In genomic region chr9:109118802-109119438, GRCh38 we compare ENCODE assay signal across 7 cellular contexts. TPM values are rescaled to one million over a fixed set of nuclear protein-coding genes. Genes with fewer than 3 reads are reported as not detected.
A peak's percentile ranks its signal among the peaks of the same experiment; 100 is the strongest.
DNase-seq lines count a peak whose midpoint lies in the region; ATAC-seq and TF ChIP-seq lines count a peak whose summit lies in the region.

No MANE protein-coding gene starts in this region.

- H3K9ac ChIP-seq in GM23248 (peak overlapping the region; percentile 86), endodermal cell (ENCODE audit: extremely low read depth, low read length, poor library complexity, severe bottlenecking) (peak overlapping the region; percentile 66)

- in situ Hi-C loops in GM23248 (cut with MboI): no loop called here

- no peaks in the 10 kb centered on the region for H3K27me3 ChIP-seq in GM23248 (replicated peaks; ENCODE audit: insufficient read depth)
- H3K27me3 ChIP-seq in RWPE2 (ENCODE audit: insufficient read depth, poor library complexity, severe bottlenecking): no peaks in the 10 kb centered on the region
- H3K27me3 ChIP-seq in endodermal cell (ENCODE audit: control insufficient read depth, insufficient read depth, low read length, poor library complexity, severe bottlenecking): no peaks in the 10 kb centered on the region

- H4K20me1 ChIP-seq in GM23248 (ENCODE audit: insufficient read depth): peaks cover 16% of the 10 kb centered on the region; the same call in 1 of the 2 replicates

- peak overlapping the region; percentile 87 for H2AFZ ChIP-seq in GM23248

- H3K4me3 ChIP-seq in GM23248 (peak overlapping the region; percentile 90), RWPE2 (ENCODE audit: severe bottlenecking) (peak overlapping the region; percentile 82), endodermal cell (ENCODE audit: low read length) (peak overlapping the region; percentile 95)

- H3K4me3 Mint-ChIP-seq in endodermal cell: peak overlapping the region; percentile 91

- H3F3A ChIP-seq in GM23248 (ENCODE audit: insufficient read depth): no peaks in the 10 kb centered on the region; the same call in none of the 2 replicates

- peaks cover 5% of the 10 kb centered on the region for H3K27me3 Mint-ChIP-seq in endodermal cell (ENCODE audit: insufficient read depth)

- peaks cover 42% of the 10 kb centered on the region for H3K4me1 Mint-ChIP-seq in endodermal cell

- TF ChIP-seq CTCF in RWPE2 (IDR thresholded peaks at IDR 0.05; ENCODE audit: poor library complexity, severe bottlenecking) (no peak), endodermal cell (conservative IDR thresholded peaks at IDR 0.05) (no peak)

- peak overlapping the region; percentile 86 for H3K4me2 ChIP-seq in GM23248 (ENCODE audit: unreplicated experiment)

- no peaks in the 10 kb centered on the region for H3K36me3 ChIP-seq in GM23248 (ENCODE audit: low read depth)
- peaks cover 8% of the 10 kb centered on the region; the same call in 1 of the 2 replicates for H3K36me3 ChIP-seq in RWPE2 (ENCODE audit: low read depth)
- no peaks in the 10 kb centered on the region for H3K36me3 ChIP-seq in endodermal cell (ENCODE audit: control insufficient read depth, insufficient read depth, low read length)

- no peaks in the 10 kb centered on the region for H3K9me3 Mint-ChIP-seq in endodermal cell

- ATAC-seq in RWPE2 (ENCODE audit: low read depth) (no peak; the same call in 1 of the 3 replicates), HG02885 (IDR thresholded peaks at IDR 0.05; ENCODE audit: poor library complexity, unreplicated experiment) (no peak)

- DNase-seq in GM23248: peak; percentile 48
- no peak for DNase-seq in RWPE2 (ENCODE audit: low spot score)
- DNase-seq in endodermal cell: peak; percentile 83
- peak; percentile 33 for DNase-seq in myocyte (ENCODE audit: low read depth)
- DNase-seq in NCI-H1092 (lab: John Stamatoyannopoulos, UW): no peak
- no peak for DNase-seq in NCI-H1694 treated with DMSO at 0.1 percent for 48 hours (lab: John Stamatoyannopoulos, UW)

- WGBS in GM23248 (ENCODE audit: low coverage in 1 of 2, low lambda C conversion rate in 2 of 2, missing lambda C conversion rate in 2 of 2), 2 experiments: 1 to 2% methylated on average over 29 of the region's 29 CpGs
- 0% methylated on average over 5 to 29 of the region's 29 CpGs for WGBS in endodermal cell (ENCODE audit: insufficient coverage in 1 of 2, insufficient read length in 1 of 2), 2 experiments

- no peaks in the 10 kb centered on the region for H3K9me3 ChIP-seq in GM23248 (ENCODE audit: low read depth)
- H3K9me3 ChIP-seq in RWPE2 (ENCODE audit: severe bottlenecking): no peaks in the 10 kb centered on the region
- H3K9me3 ChIP-seq in endodermal cell (ENCODE audit: control insufficient read depth, low read length): no peaks in the 10 kb centered on the region

- H3K27ac ChIP-seq in GM23248 (peak overlapping the region; percentile 67), RWPE2 (ENCODE audit: poor library complexity, severe bottlenecking) (peak overlapping the region; percentile 71), endodermal cell (ENCODE audit: low read depth, low read length) (peak overlapping the region; percentile 93)

- peaks cover 9% of the 10 kb centered on the region for H3K36me3 Mint-ChIP-seq in endodermal cell (ENCODE audit: low read depth)

- H3K79me2 ChIP-seq in GM23248 (ENCODE audit: insufficient read depth): peaks cover 54% of the 10 kb centered on the region

- peak overlapping the region; percentile 95 for H3K27ac Mint-ChIP-seq in endodermal cell

- H3K9me2 ChIP-seq in GM23248 (ENCODE audit: insufficient read depth): no peaks in the 10 kb centered on the region

- H3K4me1 ChIP-seq in GM23248 (ENCODE audit: insufficient read depth) (peaks cover 18% of the 10 kb centered on the region), RWPE2 (ENCODE audit: insufficient read depth, poor library complexity, severe bottlenecking) (peaks cover 36% of the 10 kb centered on the region), endodermal cell (ENCODE audit: control insufficient read depth, insufficient read depth, low read length) (peaks cover 13% of the 10 kb centered on the region)

RNA-seq across cellular contexts. Expression of gene TMEM245, which starts 0.8 kb away (rescaled TPM):
- total RNA-seq in GM23248 (2014; rRNA removed; shearing (Covaris generic)): 30.2 and 43.8 TPM in 2 replicates
- polyA plus RNA-seq in GM23248 (2016; fragmentation: Nextera tagmentation; extraction: Ambion mirVana): 20.7 and 20.8 TPM in 2 replicates
- total RNA-seq in endodermal cell: 10 to 100 TPM; 42.8 to 55.0 TPM
- 45.8 TPM for polyA plus RNA-seq in endodermal cell (2013, experiment 1 of 2)
- 43.2 TPM for polyA plus RNA-seq in endodermal cell (2013, experiment 2 of 2)
- 60.3 and 61.7 TPM in 2 replicates for total RNA-seq in myocyte
- polyA plus RNA-seq in myocyte (2012): 41.9 TPM

RNA-seq across cellular contexts. Expression of gene FRRS1L, which starts 48.1 kb away (rescaled TPM):
- under 0.01 TPM in 1 of 2 replicates, not detected in the other for total RNA-seq in GM23248 (2014; rRNA removed; shearing (Covaris generic))
- polyA plus RNA-seq in GM23248 (2016; fragmentation: Nextera tagmentation; extraction: Ambion mirVana): 0.20 TPM in 1 of 2 replicates, not detected in the other
- total RNA-seq in endodermal cell (1 to 10 TPM; 1.5 to 1.8 TPM), myocyte (not detected in 2 replicates)
- polyA plus RNA-seq in endodermal cell (2013, experiment 1 of 2): 2.1 TPM
- 2.0 TPM for polyA plus RNA-seq in endodermal cell (2013, experiment 2 of 2)
- polyA plus RNA-seq in myocyte (2012): 0.09 TPM

Comparison
In these comparisons a context has a peak if more than half of its experiments do, and no peak if none do; other contexts are left out.
1. DNase-seq: peak in GM23248 (single experiment), endodermal cell (single experiment) and myocyte (single experiment); none in RWPE2 (single experiment), NCI-H1092 (single experiment) and NCI-H1694 treated with DMSO at 0.1 percent for 48 hours (single experiment).
2. Peak in every context shown above with its lines, with median percentiles within 50 percentile points of each other: H3K27ac ChIP-seq and H3K4me3 ChIP-seq.